21 cellular contexts compared by ENCODE assay signal in the genomic region with DNA sequence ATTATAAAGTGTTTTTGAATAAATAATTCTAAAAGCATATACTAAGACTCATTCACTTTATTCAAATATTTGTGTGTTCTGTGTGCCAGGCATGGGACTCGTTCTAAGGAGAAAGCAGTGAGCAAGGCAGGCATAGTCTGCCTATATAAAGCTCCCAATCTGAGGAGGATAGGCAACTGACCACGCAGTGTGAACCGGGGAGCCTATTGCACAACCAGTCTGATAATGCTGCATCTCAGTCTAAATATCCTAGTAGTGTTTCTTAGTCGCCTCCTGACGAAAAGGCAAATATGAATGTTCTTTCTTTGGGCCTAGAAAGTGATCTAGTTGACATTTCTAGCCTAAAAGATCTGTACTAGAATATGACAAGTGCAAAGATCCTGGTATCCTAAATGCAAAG.
"Had no signal": no experiment of that assay in that cellular context is flagged by ENCODE, and none has a peak within 500 bp of the region (broad histone marks: within the 10 kb centered on the region; RNA-seq: fewer than 3 reads in every experiment).

No MANE protein-coding gene starts in this region.

- H3K27me3 Mint-ChIP-seq: activated CD4-positive, alpha-beta T cell treated with anti-CD3 and anti-CD28 coated beads, Interleukin-2, amount 10 ng/mL, durations not matched to agents 24 days and 14 days; memory B cell; stimulated activated naive B cell treated with anti-CD40 and anti-IgM and Interleukin-4, amounts not matched to agents 10 μg/mL and 1 μg/mL and 100 μg/mL, for 72 hours had no signal

- H3K9me3 ChIP-seq: thyroid gland had no signal

- H3K4me1 Mint-ChIP-seq: memory B cell; nephron; stimulated activated naive B cell treated with anti-CD40 and anti-IgM and Interleukin-4, amounts not matched to agents 10 μg/mL and 1 μg/mL and 100 μg/mL, for 72 hours; WTC11 had no signal

- H3K9me3 Mint-ChIP-seq: activated CD4-positive, alpha-beta T cell treated with anti-CD3 and anti-CD28 coated beads, Interleukin-2, amount 10 ng/mL, durations not matched to agents 24 days and 14 days had no signal

- ATAC-seq: activated CD8-positive, alpha-beta T cell treated with anti-CD3 and anti-CD28 coated beads, Interleukin-2, amount 10 ng/mL, durations not matched to agents 7 days and 5 days; activated T-cell treated with anti-CD3 and anti-CD28 coated beads, Interleukin-2, amount 50 U/mL, for 72 hours; left lobe of liver; stimulated activated naive B cell treated with anti-CD40 and anti-IgM and Interleukin-4, amounts not matched to agents 10 μg/mL and 1 μg/mL and 100 μg/mL, for 72 hours; WTC11 had no signal

- H3K27me3 ChIP-seq: cardiac muscle cell, thyroid gland had no signal

- H3K27ac Mint-ChIP-seq: activated CD4-positive, alpha-beta T cell treated with anti-CD3 and anti-CD28 coated beads, Interleukin-2, amount 10 ng/mL, durations not matched to agents 24 days and 14 days; activated CD8-positive, alpha-beta T cell treated with anti-CD3 and anti-CD28 coated beads, Interleukin-2, amount 10 ng/mL, durations not matched to agents 7 days and 5 days; activated T-cell treated with anti-CD3 and anti-CD28 coated beads, Interleukin-2, amount 50 U/mL, for 72 hours; memory B cell; nephron; stimulated activated naive B cell treated with anti-CD40 and anti-IgM and Interleukin-4, amounts not matched to agents 10 μg/mL and 1 μg/mL and 100 μg/mL, for 72 hours; T-helper 1 cell treated with Interleukin-12 subunit alpha and Interleukin-12 subunit beta and Interleukin-4 antibody, amounts not matched to agents 30 μg/mL and 1 μg/mL, for 36 hours; WTC11 had no signal

- H3K27ac ChIP-seq: cardiac muscle cell, skin epidermis, thyroid gland had no signal

- DNase-seq: activated CD4-positive, alpha-beta T cell treated with anti-CD3 and anti-CD28 coated beads, Interleukin-2, amount 10 ng/mL, durations not matched to agents 24 days and 14 days; activated CD8-positive, alpha-beta memory T cell treated with anti-CD3 and anti-CD28 coated beads, Interleukin-2, amount 50 U/mL, for 48 hours; activated CD8-positive, alpha-beta T cell treated with anti-CD3 and anti-CD28 coated beads, Interleukin-2, amount 10 ng/mL, durations not matched to agents 7 days and 5 days; activated gamma-delta T cell treated with Interleukin-2 at 50 U/mL for 16 hours; activated T-cell treated with anti-CD3 and anti-CD28 coated beads, Interleukin-2, amount 50 U/mL, for 72 hours; nucleus accumbens; posterior cingulate gyrus; stimulated activated CD4-positive, alpha-beta T cell treated with anti-CD3 and anti-CD28 coated beads, Interleukin-15, amount 100 ng/mL, for 24 hours; stimulated activated CD4-positive, alpha-beta T cell treated with anti-CD3 and anti-CD28 coated beads, Interleukin-4, amount 100 ng/mL, for 1 hour; stimulated activated naive B cell treated with anti-CD40 and anti-IgM and Interleukin-4, amounts not matched to agents 10 μg/mL and 1 μg/mL and 100 μg/mL, for 72 hours; thyroid gland had no signal

- H3K4me1 ChIP-seq: thyroid gland had no signal

- FAIRE-seq: endometrium, keratinocyte, urothelium cell line had no signal

- H3K4me3 ChIP-seq: cardiac muscle cell, skin epidermis, thyroid gland had no signal

- H3K4me3 Mint-ChIP-seq: activated CD4-positive, alpha-beta T cell treated with anti-CD3 and anti-CD28 coated beads, Interleukin-2, amount 10 ng/mL, durations not matched to agents 24 days and 14 days; activated CD8-positive, alpha-beta T cell treated with anti-CD3 and anti-CD28 coated beads, Interleukin-2, amount 10 ng/mL, durations not matched to agents 7 days and 5 days; activated T-cell treated with anti-CD3 and anti-CD28 coated beads, Interleukin-2, amount 50 U/mL, for 72 hours; memory B cell; nephron; stimulated activated naive B cell treated with anti-CD40 and anti-IgM and Interleukin-4, amounts not matched to agents 10 μg/mL and 1 μg/mL and 100 μg/mL, for 72 hours; T-helper 1 cell treated with Interleukin-12 subunit alpha and Interleukin-12 subunit beta and Interleukin-4 antibody, amounts not matched to agents 30 μg/mL and 1 μg/mL, for 36 hours; WTC11 had no signal
